18 cellular contexts compared by ENCODE assay signal in the genomic region with DNA sequence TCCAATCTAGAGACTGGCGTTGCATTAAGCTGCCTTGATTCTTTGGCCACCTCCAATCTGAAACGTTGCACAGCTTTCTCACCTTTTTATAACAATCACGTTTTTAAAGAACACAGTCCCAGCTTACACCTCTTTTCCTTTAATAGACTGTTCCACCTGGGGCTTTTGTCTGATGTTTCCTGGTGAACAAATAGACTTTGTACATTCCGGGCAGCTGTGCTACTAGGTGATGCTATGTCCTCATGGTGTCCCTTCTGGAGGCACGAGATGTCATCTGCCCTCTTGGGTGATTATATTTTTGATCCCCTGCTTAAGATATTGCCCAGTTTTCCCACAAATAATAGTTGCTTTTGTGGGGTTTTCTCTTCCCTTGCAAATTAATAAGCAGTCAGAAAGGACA.
DNase-seq lines count a peak whose midpoint lies in the region; ATAC-seq, FAIRE-seq and TF ChIP-seq lines count a peak whose summit lies in the region.
"Had no signal": no experiment of that assay in that cellular context is flagged by ENCODE, and none has a peak within 500 bp of the region (broad histone marks: within the 10 kb centered on the region; RNA-seq: fewer than 3 reads in every experiment).

No MANE protein-coding gene starts in this region.

- H3K27ac Mint-ChIP-seq in osteocyte (ENCODE audit: unreplicated experiment), result no peak overlapping the region
- no peak overlapping the region for H3K27ac Mint-ChIP-seq in stimulated activated effector memory CD8-positive, alpha-beta T cell treated with anti-CD3 and anti-CD28 coated beads, Interleukin-12 subunit alpha, Interleukin-12 subunit beta, amount 100 ng/mL, for 72 hours
- H3K27ac Mint-ChIP-seq: CD4-positive, alpha-beta memory T cell; GM23338; IgD-negative memory B cell had no signal

- intact Hi-C loops in HepG2 (cut with micrococcal nuclease; ENCODE audit: unreplicated experiment) (no loop called here), right lobe of liver (cut with DNase I) (no loop called here), left colon (cut with DNase I, micrococcal nuclease) (no loop called here)

- no TSS peak for BruUV-seq in HepG2 (replicated peaks; lab: Mats Ljungman, UMichigan)

- H3K27ac ChIP-seq in HepG2 (ENCODE audit: extremely low read length, insufficient read depth, low read length) (no peak overlapping the region), right lobe of liver (no peak overlapping the region)
- H3K27ac ChIP-seq: C4-2B had no signal

- H3K9ac ChIP-seq in HepG2 (ENCODE audit: insufficient read depth, low read depth, low read length), result no peak overlapping the region

- no peak for TF ChIP-seq RAD21 in HepG2 (CRISPR knock-in tag; IDR thresholded peaks at IDR 0.05)

- no peak for TF ChIP-seq EP300 in HepG2 (IDR thresholded peaks at IDR 0.05; ENCODE audit: low read depth in 2 of 2, low read length in 2 of 2)
- no peak for TF ChIP-seq EP300 in HepG2 (CRISPR knock-in tag; IDR thresholded peaks at IDR 0.05; ENCODE audit: borderline replicate concordance)

- H3K4me3 Mint-ChIP-seq in osteocyte (ENCODE audit: unreplicated experiment), result no peak overlapping the region
- H3K4me3 Mint-ChIP-seq in stimulated activated effector memory CD8-positive, alpha-beta T cell treated with anti-CD3 and anti-CD28 coated beads, Interleukin-12 subunit alpha, Interleukin-12 subunit beta, amount 100 ng/mL, for 72 hours, result no peak overlapping the region
- H3K4me3 Mint-ChIP-seq: CD4-positive, alpha-beta memory T cell; GM23338; IgD-negative memory B cell had no signal

- no peaks in the 10 kb centered on the region for H3K36me3 Mint-ChIP-seq in osteocyte (ENCODE audit: unreplicated experiment)
- H3K36me3 Mint-ChIP-seq in stimulated activated effector memory CD8-positive, alpha-beta T cell treated with anti-CD3 and anti-CD28 coated beads, Interleukin-12 subunit alpha, Interleukin-12 subunit beta, amount 100 ng/mL, for 72 hours, result no peaks in the 10 kb centered on the region
- H3K36me3 Mint-ChIP-seq: CD4-positive, alpha-beta memory T cell; IgD-negative memory B cell had no signal

- TF ChIP-seq POLR2A in HepG2 (IDR thresholded peaks at IDR 0.05; ENCODE audit: insufficient read depth in 1 of 2, low read depth in 2 of 2, low read length in 2 of 2), result no peak
- no peak for TF ChIP-seq POLR2A in right lobe of liver (IDR thresholded peaks at IDR 0.05)

- DNase-seq in HepG2 (ENCODE audit: low spot score) (peak; percentile 72), right lobe of liver (no peak), NCI-H146 (lab: John Stamatoyannopoulos, UW) (peak; percentile 79), left colon (no peak), osteocyte (ENCODE audit: extremely low spot score, unreplicated experiment) (no peak)
- DNase-seq in stimulated activated effector memory CD8-positive, alpha-beta T cell treated with anti-CD3 and anti-CD28 coated beads, Interleukin-12 subunit alpha, Interleukin-12 subunit beta, amount 100 ng/mL, for 72 hours (ENCODE audit: low spot score in 2 of 2), result no peak
- DNase-seq: BE2C; CD4-positive, alpha-beta memory T cell; COR-L47; DMS79; H7 had no signal

- FAIRE-seq in HepG2 (lab: Jason Lieb, UNC), result peak; percentile 18
- FAIRE-seq: A549, D721Med, GM12878, GM18507 had no signal

- H3K27me3 ChIP-seq in HepG2 (ENCODE audit: control insufficient read depth in 1 of 2, insufficient read depth in 2 of 2, low read length in 2 of 2), result no peaks in the 10 kb centered on the region
- no peaks in the 10 kb centered on the region for H3K27me3 ChIP-seq in right lobe of liver
- H3K27me3 ChIP-seq: BE2C had no signal

- H3K9me3 ChIP-seq in HepG2 (ENCODE audit: low read length), result no peaks in the 10 kb centered on the region
- H3K9me3 ChIP-seq in right lobe of liver, result no peaks in the 10 kb centered on the region
- H3K9me3 ChIP-seq: A549, BE2C had no signal

- ATAC-seq in HepG2 (peak; percentile 64), right lobe of liver (no peak), left colon (peak; percentile 63)
- ATAC-seq in stimulated activated effector memory CD8-positive, alpha-beta T cell treated with anti-CD3 and anti-CD28 coated beads, Interleukin-12 subunit alpha, Interleukin-12 subunit beta, amount 100 ng/mL, for 72 hours, result no peak
- ATAC-seq: A549, GM12878, GM23338 had no signal

- no peaks in the 10 kb centered on the region for H3K9me3 Mint-ChIP-seq in osteocyte (ENCODE audit: unreplicated experiment)
- H3K9me3 Mint-ChIP-seq in stimulated activated effector memory CD8-positive, alpha-beta T cell treated with anti-CD3 and anti-CD28 coated beads, Interleukin-12 subunit alpha, Interleukin-12 subunit beta, amount 100 ng/mL, for 72 hours, result peaks cover 4% of the 10 kb centered on the region
- H3K9me3 Mint-ChIP-seq: GM23338 had no signal

- H3K4me3 ChIP-seq in HepG2 (replicated peaks in 1 of 3; ENCODE audit: insufficient read depth in 1 of 3, low read depth in 2 of 3, low read length in 3 of 3) (no peak overlapping the region), right lobe of liver (no peak overlapping the region)
- H3K4me3 ChIP-seq: A549, GM12878, GM23338 had no signal

- 49% methylated on average over 5 of the region's 5 CpGs for WGBS in HepG2 (ENCODE audit: low lambda C conversion rate)
- 29% methylated on average over 5 of the region's 5 CpGs for WGBS in right lobe of liver (ENCODE audit: insufficient coverage, low coverage, low lambda C conversion rate, missing lambda C conversion rate)

- H3K27me3 Mint-ChIP-seq in osteocyte (ENCODE audit: unreplicated experiment), result no peaks in the 10 kb centered on the region
- H3K27me3 Mint-ChIP-seq: IgD-negative memory B cell had no signal

- CTCF ChIA-PET in HepG2 (lab: Yijun Ruan, JAX; ENCODE audit: low intra/inter-chr PET ratio, low total read pairs), result no interaction called here

- no peaks in the 10 kb centered on the region for H3K79me2 ChIP-seq in HepG2 (ENCODE audit: insufficient read depth, low read length)

- no peaks in the 10 kb centered on the region for H4K20me1 ChIP-seq in HepG2 (ENCODE audit: insufficient read depth, low read length)

- in situ Hi-C loops in HepG2 (cut with HindIII; ENCODE audit: extremely low pct_ligation_motif_present, low pct_unique_long_range_greater_than_20kb), result no loop called here

- peaks cover 3% of the 10 kb centered on the region for H3K4me1 Mint-ChIP-seq in osteocyte (ENCODE audit: unreplicated experiment)
- no peaks in the 10 kb centered on the region for H3K4me1 Mint-ChIP-seq in stimulated activated effector memory CD8-positive, alpha-beta T cell treated with anti-CD3 and anti-CD28 coated beads, Interleukin-12 subunit alpha, Interleukin-12 subunit beta, amount 100 ng/mL, for 72 hours
- H3K4me1 Mint-ChIP-seq: CD4-positive, alpha-beta memory T cell had no signal

- no peak for TF ChIP-seq CTCF in HepG2 (CRISPR knock-in tag; IDR thresholded peaks at IDR 0.05)
- no peak for TF ChIP-seq CTCF in right lobe of liver (IDR thresholded peaks at IDR 0.05)
- no peak for TF ChIP-seq CTCF in osteocyte (IDR thresholded peaks at IDR 0.05)

- peaks cover 30% of the 10 kb centered on the region for H3K4me1 ChIP-seq in HepG2 (ENCODE audit: insufficient read depth, low read length)
- no peaks in the 10 kb centered on the region for H3K4me1 ChIP-seq in right lobe of liver
- H3K4me1 ChIP-seq: A549 had no signal

- no peak overlapping the region for H2AFZ ChIP-seq in HepG2 (ENCODE audit: low read length)
- H2AFZ ChIP-seq: GM23338 had no signal

- POLR2A ChIA-PET in HepG2 (lab: Yijun Ruan, JAX), result interaction anchor here (1.0 kb wide), 1 partner anchor 53 kb away, joined by 3 read pairs; no protein-coding TSS in a partner anchor

- no peak overlapping the region for H3K4me2 ChIP-seq in HepG2 (ENCODE audit: low read depth, low read length)
- H3K4me2 ChIP-seq: A549, GM23338 had no signal

- H3K36me3 ChIP-seq in HepG2 (replicated peaks in 1 of 2; ENCODE audit: control insufficient read depth in 1 of 2, insufficient read depth in 2 of 2, low read length in 2 of 2), result no peaks in the 10 kb centered on the region
- H3K36me3 ChIP-seq in right lobe of liver, result no peaks in the 10 kb centered on the region
- H3K36me3 ChIP-seq: BE2C had no signal

TF ChIP-seq in HepG2, 621 proteins besides CTCF, POLR2A, EP300 and RAD21 (continues in another document):
- TF ChIP-seq RCOR2 (CRISPR knock-in tag; IDR thresholded peaks at IDR 0.05) (peak; percentile 50; the same call in 1 of the 2 replicates), SOX5 (CRISPR knock-in tag; IDR thresholded peaks at IDR 0.05; ENCODE audit: borderline replicate concordance) (0 out of 2 replicates have a peak, but pooled peaks have one; percentile 38)
- TF ChIP-seq, protein P1, sequence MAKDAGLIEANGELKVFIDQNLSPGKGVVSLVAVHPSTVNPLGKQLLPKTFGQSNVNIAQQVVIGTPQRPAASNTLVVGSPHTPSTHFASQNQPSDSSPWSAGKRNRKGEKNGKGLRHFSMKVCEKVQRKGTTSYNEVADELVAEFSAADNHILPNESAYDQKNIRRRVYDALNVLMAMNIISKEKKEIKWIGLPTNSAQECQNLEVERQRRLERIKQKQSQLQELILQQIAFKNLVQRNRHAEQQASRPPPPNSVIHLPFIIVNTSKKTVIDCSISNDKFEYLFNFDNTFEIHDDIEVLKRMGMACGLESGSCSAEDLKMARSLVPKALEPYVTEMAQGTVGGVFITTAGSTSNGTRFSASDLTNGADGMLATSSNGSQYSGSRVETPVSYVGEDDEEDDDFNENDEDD (CRISPR knock-in tag; IDR thresholded peaks at IDR 0.05; ENCODE audit: borderline replicate concordance), result peak; percentile 48; the same call in 1 of the 2 replicates
- TF ChIP-seq, protein P2, sequence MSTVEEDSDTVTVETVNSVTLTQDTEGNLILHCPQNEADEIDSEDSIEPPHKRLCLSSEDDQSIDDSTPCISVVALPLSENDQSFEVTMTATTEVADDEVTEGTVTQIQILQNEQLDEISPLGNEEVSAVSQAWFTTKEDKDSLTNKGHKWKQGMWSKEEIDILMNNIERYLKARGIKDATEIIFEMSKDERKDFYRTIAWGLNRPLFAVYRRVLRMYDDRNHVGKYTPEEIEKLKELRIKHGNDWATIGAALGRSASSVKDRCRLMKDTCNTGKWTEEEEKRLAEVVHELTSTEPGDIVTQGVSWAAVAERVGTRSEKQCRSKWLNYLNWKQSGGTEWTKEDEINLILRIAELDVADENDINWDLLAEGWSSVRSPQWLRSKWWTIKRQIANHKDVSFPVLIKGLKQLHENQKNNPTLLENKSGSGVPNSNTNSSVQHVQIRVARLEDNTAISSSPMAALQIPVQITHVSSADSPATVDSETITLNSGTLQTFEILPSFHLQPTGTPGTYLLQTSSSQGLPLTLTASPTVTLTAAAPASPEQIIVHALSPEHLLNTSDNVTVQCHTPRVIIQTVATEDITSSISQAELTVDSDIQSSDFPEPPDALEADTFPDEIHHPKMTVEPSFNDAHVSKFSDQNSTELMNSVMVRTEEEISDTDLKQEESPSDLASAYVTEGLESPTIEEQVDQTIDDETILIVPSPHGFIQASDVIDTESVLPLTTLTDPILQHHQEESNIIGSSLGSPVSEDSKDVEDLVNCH (CRISPR knock-in tag; IDR thresholded peaks at IDR 0.05), result no peak

Comparison
In these comparisons a context has a peak if more than half of its experiments do, and no peak if none do; other contexts are left out.
1. ATAC-seq: peak in HepG2 (single experiment) and left colon (single experiment); none in right lobe of liver (0 of 4) and stimulated activated effector memory CD8-positive, alpha-beta T cell treated with anti-CD3 and anti-CD28 coated beads, Interleukin-12 subunit alpha, Interleukin-12 subunit beta, amount 100 ng/mL, for 72 hours (single experiment).
2. DNase-seq: peak in HepG2 (single experiment) and NCI-H146 (single experiment); none in right lobe of liver (0 of 3), left colon (0 of 2), osteocyte (single experiment) and stimulated activated effector memory CD8-positive, alpha-beta T cell treated with anti-CD3 and anti-CD28 coated beads, Interleukin-12 subunit alpha, Interleukin-12 subunit beta, amount 100 ng/mL, for 72 hours (0 of 2).